ENCODE assay signal across 9 cellular contexts in genomic region chr19:7535993-7536685, GRCh38. TPM values are rescaled to one million over a fixed set of nuclear protein-coding genes. Genes with fewer than 3 reads are reported as not detected.
DNase-seq lines count a peak whose midpoint lies in the region; ATAC-seq and TF ChIP-seq lines count a peak whose summit lies in the region.
"Had no signal": no experiment of that assay in that cellular context is flagged by ENCODE, and none has a peak within 500 bp of the region (broad histone marks: within the 10 kb centered on the region; RNA-seq: fewer than 3 reads in every experiment).

No MANE protein-coding gene starts in this region.

- H3K36me3 ChIP-seq in PC-3 (ENCODE audit: low read depth, low read length) = peaks cover 16% of the 10 kb centered on the region
- no peaks in the 10 kb centered on the region for H3K36me3 ChIP-seq in ovary

- H3K27ac ChIP-seq in PC-3 (ENCODE audit: low read length) (no peak overlapping the region), ovary (peak overlapping the region; percentile 76 to 88)

- intact Hi-C loops in PC-3 (cut with micrococcal nuclease) = loop anchor here (2.0 to 10.0 kb wide), 3 partner anchors 47 to 1851 kb away; partner anchors contain the start of genes HSD11B1L, MICOS13 and PEX11G
- intact Hi-C loops in ovary (cut with DNase I) = loop anchor here in 2 of 4 donors (2.0 to 10.0 kb wide), 4 partner anchors 47 to 431 kb away; partner anchors contain the start of gene PEX11G (in 2 of the 2)

- POLR2A ChIA-PET in PC-3 (lab: Charles Lee; ENCODE audit: unreplicated experiment) = no interaction called here

- H2AFZ ChIP-seq in PC-3 (ENCODE audit: low read length) = peak overlapping the region; percentile 99

- no peaks in the 10 kb centered on the region for H3F3A ChIP-seq in PC-3 (ENCODE audit: low read length, unreplicated experiment)

- TF ChIP-seq POLR2A in erythroblast (IDR thresholded peaks at IDR 0.05; ENCODE audit: low read length) (peak; percentile 35), ovary (IDR thresholded peaks at IDR 0.05) (no peak)

- peaks cover 10% of the 10 kb centered on the region for H3K4me1 ChIP-seq in PC-3 (ENCODE audit: insufficient read depth, low read length)
- peaks cover 2% of the 10 kb centered on the region for H3K4me1 ChIP-seq in ovary (ENCODE audit: insufficient read depth)

- ATAC-seq in GM19438 (IDR thresholded peaks at IDR 0.05; ENCODE audit: low read depth, unreplicated experiment) = peak; percentile 10
- no peak for ATAC-seq in PC-3
- no peak for ATAC-seq in GM21367 (IDR thresholded peaks at IDR 0.05; ENCODE audit: unreplicated experiment)

- DNase-seq in PC-3 (no peak), erythroblast (lab: John Stamatoyannopoulos, UW) (peak; percentile 78 to 79), ovary (no peak), kidney tubule cell (ENCODE audit: low spot score) (no peak), iPS-NIHi11 (ENCODE audit: low spot score) (no peak), NCI-H2171 treated with DMSO at 0.1 percent for 48 hours (lab: John Stamatoyannopoulos, UW) (no peak)

- WGBS in ovary, 3 donors = 17 to 22% (median 18%) methylated on average over 30 of the region's 30 CpGs

- CTCF ChIA-PET in PC-3 (lab: Charles Lee) = no interaction called here

- peaks cover 9% of the 10 kb centered on the region for H3K79me2 ChIP-seq in PC-3 (ENCODE audit: low read length)

- peak overlapping the region; percentile 96 for H3K4me2 ChIP-seq in PC-3 (ENCODE audit: low read length)

- H4K20me1 ChIP-seq in PC-3 (ENCODE audit: low read length) = no peaks in the 10 kb centered on the region

- peak overlapping the region; percentile 78 for H3K9ac ChIP-seq in PC-3 (ENCODE audit: low read length)

- peak overlapping the region; percentile 98 for H3K4me3 ChIP-seq in PC-3 (ENCODE audit: low read length)
- peak overlapping the region; percentile 54 for H3K4me3 ChIP-seq in ovary

- TF ChIP-seq EP300 in ovary (IDR thresholded peaks at IDR 0.05) = no peak

- TF ChIP-seq CTCF in PC-3 (conservative IDR thresholded peaks at IDR 0.05; ENCODE audit: low read depth, low read length) (no peak), ovary (IDR thresholded peaks at IDR 0.05) (no peak)

- BruUV-seq in PC-3 (replicated peaks; lab: Mats Ljungman, UMichigan) = no TSS peak

- H3K9me2 ChIP-seq in PC-3 (replicated peaks; ENCODE audit: low read length) = no peaks in the 10 kb centered on the region

- H3K27me3 ChIP-seq in PC-3 (ENCODE audit: low read length) (no peaks in the 10 kb centered on the region), ovary (no peaks in the 10 kb centered on the region)

- no peaks in the 10 kb centered on the region for H3K9me3 ChIP-seq in PC-3 (ENCODE audit: low read length)
- H3K9me3 ChIP-seq in ovary = no peaks in the 10 kb centered on the region

RNA-seq across cellular contexts. Expression of gene PNPLA6, which starts 0.6 kb away (rescaled TPM):
- total RNA-seq in PC-3 (2014; rRNA removed) (217 and 291 TPM in 2 replicates), ovary (10 to 100 TPM; 31.0 to 69.1 (median 60.1) TPM)
- polyA plus RNA-seq in ovary = 10 to 100 TPM; 19.0 to 30.6 TPM

RNA-seq across cellular contexts. Expression of gene MCOLN1, which starts 13.7 kb away (rescaled TPM):
- total RNA-seq in PC-3 (2014; rRNA removed) (10.2 and 22.9 TPM in 2 replicates), ovary (10 to 100 TPM in 6 of 7 donors, 1 to 10 TPM in 1; 9.2 to 18.9 (median 13.6) TPM)
- polyA plus RNA-seq in ovary = 10 to 100 TPM in 1 of 2 donors, 1 to 10 TPM in 1; 6.1 to 20.4 TPM

RNA-seq across cellular contexts. Expression of gene ZNF358, which starts 20.2 kb away (rescaled TPM):
- total RNA-seq in PC-3 (2014; rRNA removed) = 41.6 and 53.4 TPM in 2 replicates
- total RNA-seq in ovary = 100 to 1,000 TPM in 2 of 7 donors, 10 to 100 TPM in 5; 55.0 to 112 (median 88.2) TPM
- polyA plus RNA-seq in ovary = 10 to 100 TPM in 1 of 2 donors, 1 to 10 TPM in 1; 9.2 to 91.7 TPM

RNA-seq across cellular contexts. Expression of gene PEX11G, which starts 47.3 kb away (rescaled TPM):
- total RNA-seq in PC-3 (2014; rRNA removed) (6.6 and 8.6 TPM in 2 replicates), ovary (1 to 10 TPM; 2.8 to 5.1 (median 3.7) TPM)
- 1 to 10 TPM in 1 of 2 donors, under 1 TPM in 1; 0.40 to 6.0 TPM for polyA plus RNA-seq in ovary

RNA-seq across cellular contexts. Expression of gene CAMSAP3, which starts 59.5 kb away (rescaled TPM):
- total RNA-seq in PC-3 (2014; rRNA removed) (16.6 and 25.4 TPM in 2 replicates), ovary (1 to 10 TPM in 4 of 7 donors, under 1 TPM in 3; 0.08 to 8.2 (median 1.9) TPM)
- 1 to 10 TPM in 1 of 2 donors, under 1 TPM in 1; 0.57 to 1.4 TPM for polyA plus RNA-seq in ovary
- total RNA-seq: subcutaneous adipose tissue had no signal

Comparison
In these comparisons a context has a peak if more than half of its experiments do, and no peak if none do; other contexts are left out.
1. DNase-seq: peak in erythroblast (2 of 2); none in PC-3 (single experiment), ovary (0 of 5), kidney tubule cell (single experiment), iPS-NIHi11 (single experiment) and NCI-H2171 treated with DMSO at 0.1 percent for 48 hours (single experiment).